Comparison of ENCODE assay signal across 21 cellular contexts in the genomic region with DNA sequence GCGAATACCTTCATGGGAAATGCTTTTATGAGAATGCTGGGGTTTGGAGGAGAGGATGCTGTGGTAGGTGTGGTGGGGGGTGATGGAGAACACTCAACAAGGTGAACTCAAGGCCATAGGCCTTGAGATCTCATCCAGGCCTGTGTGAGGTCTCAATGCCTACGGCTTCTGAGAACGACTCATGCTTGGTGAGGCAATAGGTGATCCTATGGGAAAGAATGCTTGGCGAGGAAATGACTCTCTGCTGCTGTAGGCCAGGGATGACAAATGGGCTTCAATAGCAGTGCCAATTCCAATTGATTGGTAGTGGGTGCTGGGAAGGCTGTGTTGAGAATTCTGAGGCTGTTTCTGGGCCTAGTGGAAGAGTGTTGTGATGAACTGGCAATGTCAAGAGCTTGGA.
DNase-seq lines count a peak whose midpoint lies in the region; FAIRE-seq and TF ChIP-seq lines count a peak whose summit lies in the region.
"Had no signal": no experiment of that assay in that cellular context is flagged by ENCODE, and none has a peak within 500 bp of the region (broad histone marks: within the 10 kb centered on the region; RNA-seq: fewer than 3 reads in every experiment).

No MANE protein-coding gene starts in this region.

- DNase-seq in AG08395 (ENCODE audit: low spot score) (peak; percentile 76), HT1080 (ENCODE audit: low read depth) (peak; percentile 86), bronchial epithelial cell (ENCODE audit: low read depth) (peak; percentile 72), iris pigment epithelial cell (ENCODE audit: low read depth) (peak; percentile 48), glomerular visceral epithelial cell (ENCODE audit: extremely low spot score) (no peak), Peyer's patch (no peak), HK-2 (ENCODE audit: unreplicated experiment) (no peak), spleen (no peak)
- DNase-seq: activated CD4-positive, alpha-beta T cell treated with anti-CD3 and anti-CD28 coated beads, Interleukin-2, amount 10 ng/mL, durations not matched to agents 7 days and 5 days; activated naive CD4-positive, alpha-beta T cell; activated T-cell treated with anti-CD3 and anti-CD28 coated beads for 4 hours; aorta; effector memory CD8-positive, alpha-beta T cell; NCI-H1092 treated with DMSO at 0.1 percent for 48 hours; NCI-H510A treated with DMSO at 0.1 percent for 48 hours; stimulated activated CD8-positive, alpha-beta memory T cell treated with anti-CD3 and anti-CD28 coated beads, Interleukin-4, amount 100 ng/mL, for 48 hours; SW 1271 had no signal

- no peak for TF ChIP-seq CTCF in bronchial epithelial cell (IDR thresholded peaks at IDR 0.05; ENCODE audit: insufficient read depth, low read length, severe bottlenecking)
- no peak for TF ChIP-seq CTCF in Peyer's patch (IDR thresholded peaks at IDR 0.05)
- no peak for TF ChIP-seq CTCF in spleen (IDR thresholded peaks at IDR 0.05 in 8 of 11, conservative IDR thresholded peaks at IDR 0.05 in 3 of 11)

- H3K36me3 ChIP-seq in bronchial epithelial cell (ENCODE audit: control insufficient read depth, insufficient read depth, low read length) (no peaks in the 10 kb centered on the region), Peyer's patch (no peaks in the 10 kb centered on the region), spleen (no peaks in the 10 kb centered on the region)
- H3K36me3 ChIP-seq: neutrophil, suprapubic skin had no signal

- TF ChIP-seq POLR2A in Peyer's patch (IDR thresholded peaks at IDR 0.05) = no peak
- no peak for TF ChIP-seq POLR2A in spleen (IDR thresholded peaks at IDR 0.05)

- H3K27me3 ChIP-seq in bronchial epithelial cell (ENCODE audit: control insufficient read depth, insufficient read depth, low read length) (no peaks in the 10 kb centered on the region), Peyer's patch (no peaks in the 10 kb centered on the region), spleen (replicated peaks in 1 of 7) (no peaks in the 10 kb centered on the region)
- H3K27me3 ChIP-seq: neutrophil, suprapubic skin had no signal

- no peaks in the 10 kb centered on the region for H3K9me3 ChIP-seq in Peyer's patch
- H3K9me3 ChIP-seq in spleen = no peaks in the 10 kb centered on the region
- H3K9me3 ChIP-seq: neutrophil, suprapubic skin had no signal

- H3K27ac ChIP-seq in Peyer's patch (no peak overlapping the region), spleen (no peak overlapping the region)
- H3K27ac ChIP-seq: C4-2B, neutrophil, suprapubic skin had no signal

- intact Hi-C loops in spleen (cut with DNase I; ENCODE audit: low total_unique reads) = no loop called here

- H3K4me3 ChIP-seq in bronchial epithelial cell (ENCODE audit: low read depth, low read length) (no peak overlapping the region), Peyer's patch (no peak overlapping the region), spleen (no peak overlapping the region)
- H3K4me3 ChIP-seq: suprapubic skin had no signal

- H3K4me1 ChIP-seq in Peyer's patch = no peaks in the 10 kb centered on the region
- H3K4me1 ChIP-seq in spleen = no peaks in the 10 kb centered on the region
- H3K4me1 ChIP-seq: suprapubic skin had no signal

- 87 to 96% (median 90%) methylated on average over 4 of the region's 4 CpGs for WGBS in spleen, 5 donors

- FAIRE-seq in bronchial epithelial cell (lab: Jason Lieb, UNC) = peak; percentile 62
- FAIRE-seq: A204.1 had no signal

Comparison
In these comparisons a context has a peak if more than half of its experiments do, and no peak if none do; other contexts are left out.
1. DNase-seq: peak in AG08395 (single experiment), HT1080 (single experiment), bronchial epithelial cell (single experiment) and iris pigment epithelial cell (single experiment); none in glomerular visceral epithelial cell (single experiment), Peyer's patch (0 of 3), HK-2 (single experiment) and spleen (single experiment).